ENCODE assay signal across 8 cellular contexts in genomic region chr7:5701085-5701914, GRCh38.
DNase-seq lines count a peak whose midpoint lies in the region; ATAC-seq and TF ChIP-seq lines count a peak whose summit lies in the region.

No MANE protein-coding gene starts in this region.

- ATAC-seq in sciatic nerve (no peak), PC-3 (no peak)

- POLR2A ChIA-PET in PC-3 (lab: Charles Lee; ENCODE audit: unreplicated experiment) = no interaction called here

- no peaks in the 10 kb centered on the region for H3K27me3 ChIP-seq in BLaER1 treated with 17β-estradiol and CSF1 and Interleukin-3, amounts not matched to agents 10 nM and 100 nM
- H3K27me3 ChIP-seq in neural cell (ENCODE audit: insufficient read depth, low read depth, low read length) (no peaks in the 10 kb centered on the region), PC-3 (ENCODE audit: low read length) (no peaks in the 10 kb centered on the region)

- peak overlapping the region in 1 of 11 experiments; percentile 37; a peak in 1 of 22 replicates for H3K9ac ChIP-seq in BLaER1 treated with 17β-estradiol and CSF1 and Interleukin-3, amounts not matched to agents 10 nM and 100 nM
- H3K9ac ChIP-seq in neural cell (ENCODE audit: low read length) = peak overlapping the region; percentile 65
- H3K9ac ChIP-seq in PC-3 (ENCODE audit: low read length) = no peak overlapping the region

- H3K27me3 Mint-ChIP-seq in activated naive CD8-positive, alpha-beta T cell = no peaks in the 10 kb centered on the region

- no TSS peak for BruUV-seq in PC-3 (replicated peaks; lab: Mats Ljungman, UMichigan)

- H3K4me2 ChIP-seq in BLaER1 treated with 17β-estradiol and CSF1 and Interleukin-3, amounts not matched to agents 10 nM and 100 nM = peak overlapping the region; percentile 19 to 75 (median 51); a peak in 19 of 22 replicates
- H3K4me2 ChIP-seq in neural cell (ENCODE audit: low read length) = peak overlapping the region; percentile 36
- no peak overlapping the region for H3K4me2 ChIP-seq in PC-3 (ENCODE audit: low read length)

- H3K79me2 ChIP-seq in neural cell (replicated peaks; ENCODE audit: insufficient read depth, low read length) (no peaks in the 10 kb centered on the region), PC-3 (ENCODE audit: low read length) (no peaks in the 10 kb centered on the region)

- peaks cover 6% of the 10 kb centered on the region for H3K36me3 Mint-ChIP-seq in activated naive CD8-positive, alpha-beta T cell

- intact Hi-C loops in sciatic nerve (cut with DNase I) = loop anchor here (10.0 kb wide), 1 partner anchor 206 kb away; no protein-coding TSS in a partner anchor
- intact Hi-C loops in PC-3 (cut with micrococcal nuclease) = no loop called here

- peak overlapping the region; percentile 91 for H3K27ac Mint-ChIP-seq in activated naive CD8-positive, alpha-beta T cell

- peaks cover 30 to 85% (median 56%) of the 10 kb centered on the region in 11 experiments; a peak in 21 of 22 replicates for H3K36me3 ChIP-seq in BLaER1 treated with 17β-estradiol and CSF1 and Interleukin-3, amounts not matched to agents 10 nM and 100 nM
- H3K36me3 ChIP-seq in neural cell (ENCODE audit: insufficient read depth, low read length) (no peaks in the 10 kb centered on the region), PC-3 (ENCODE audit: low read depth, low read length) (peaks cover 21% of the 10 kb centered on the region; the same call in 1 of the 2 replicates)

- CTCF ChIA-PET in PC-3 (lab: Charles Lee) = no interaction called here

- DNase-seq in M059J (ENCODE audit: low read depth) = peak; percentile 66
- DNase-seq in sciatic nerve (ENCODE audit: low spot score) = no peak
- no peak for DNase-seq in PC-3
- DNase-seq in NCI-H2227 treated with DMSO at 0.1 percent for 48 hours (lab: John Stamatoyannopoulos, UW) = no peak
- DNase-seq in G401 (ENCODE audit: low spot score) = no peak

- H2AFZ ChIP-seq in neural cell (ENCODE audit: low read depth, low read length) = no peak overlapping the region
- H2AFZ ChIP-seq in PC-3 (ENCODE audit: low read length) = no peak overlapping the region

- no peak overlapping the region; a peak in 1 of 20 replicates for H3K4me3 ChIP-seq in BLaER1 treated with 17β-estradiol and CSF1 and Interleukin-3, amounts not matched to agents 10 nM and 100 nM
- peak overlapping the region; percentile 54 for H3K4me3 ChIP-seq in neural cell (ENCODE audit: low read length)
- H3K4me3 ChIP-seq in PC-3 (ENCODE audit: low read length) = no peak overlapping the region

- TF ChIP-seq EP300 in neural cell (conservative IDR thresholded peaks at IDR 0.05; ENCODE audit: poor library complexity, severe bottlenecking) = no peak

- in situ Hi-C loops in G401 (cut with HindIII; ENCODE audit: low sequenced_read_pairs) = no loop called here

- peaks cover 0 to 93% (median 5%) of the 10 kb centered on the region in 11 experiments; a peak in 11 of 22 replicates for H4K20me1 ChIP-seq in BLaER1 treated with 17β-estradiol and CSF1 and Interleukin-3, amounts not matched to agents 10 nM and 100 nM
- H4K20me1 ChIP-seq in neural cell (ENCODE audit: insufficient read depth) = no peaks in the 10 kb centered on the region
- no peaks in the 10 kb centered on the region for H4K20me1 ChIP-seq in PC-3 (ENCODE audit: low read length)

- no peak for TF ChIP-seq CTCF in neural cell (IDR thresholded peaks at IDR 0.05; ENCODE audit: poor library complexity, severe bottlenecking)
- TF ChIP-seq CTCF in PC-3 (conservative IDR thresholded peaks at IDR 0.05; ENCODE audit: low read depth, low read length) = no peak

- H3K9me2 ChIP-seq in neural cell (ENCODE audit: insufficient read depth, low read length) (no peaks in the 10 kb centered on the region), PC-3 (replicated peaks; ENCODE audit: low read length) (no peaks in the 10 kb centered on the region)

- no peak for TF ChIP-seq RAD21 in neural cell (conservative IDR thresholded peaks at IDR 0.05)

- peak overlapping the region; percentile 50 for H3K4me3 Mint-ChIP-seq in activated naive CD8-positive, alpha-beta T cell

- H3K4me1 Mint-ChIP-seq in activated naive CD8-positive, alpha-beta T cell (ENCODE audit: low read depth) = peaks cover 86% of the 10 kb centered on the region

- H3K4me1 ChIP-seq in BLaER1 treated with 17β-estradiol and CSF1 and Interleukin-3, amounts not matched to agents 10 nM and 100 nM = peaks cover 42 to 74% (median 55%) of the 10 kb centered on the region in 10 experiments
- peaks cover 17% of the 10 kb centered on the region for H3K4me1 ChIP-seq in PC-3 (ENCODE audit: insufficient read depth, low read length)

- H3K27ac ChIP-seq in BLaER1 treated with 17β-estradiol and CSF1 and Interleukin-3, amounts not matched to agents 10 nM and 100 nM = no peak overlapping the region
- H3K27ac ChIP-seq in neural cell (ENCODE audit: low read length) (peak overlapping the region; percentile 89), PC-3 (ENCODE audit: low read length) (no peak overlapping the region)

- no peaks in the 10 kb centered on the region for H3K9me3 Mint-ChIP-seq in activated naive CD8-positive, alpha-beta T cell (ENCODE audit: low read depth)

- H3K9me3 ChIP-seq in BLaER1 treated with 17β-estradiol and CSF1 and Interleukin-3, amounts not matched to agents 10 nM and 100 nM (replicated peaks in 1 of 11) = no peaks in the 10 kb centered on the region
- H3K9me3 ChIP-seq in neural cell (ENCODE audit: low read length) = no peaks in the 10 kb centered on the region
- no peaks in the 10 kb centered on the region for H3K9me3 ChIP-seq in PC-3 (ENCODE audit: low read length)

- H3F3A ChIP-seq in neural cell (ENCODE audit: insufficient read depth, low read length, poor library complexity, severe bottlenecking) (no peaks in the 10 kb centered on the region), PC-3 (ENCODE audit: low read length, unreplicated experiment) (no peaks in the 10 kb centered on the region)

TF ChIP-seq in neural cell, 6 proteins besides CTCF, POLR2A, EP300 and RAD21:
- TF ChIP-seq MXI1 (conservative IDR thresholded peaks at IDR 0.05; ENCODE audit: poor library complexity, severe bottlenecking) (no peak), EZH2 (IDR thresholded peaks at IDR 0.05; ENCODE audit: borderline replicate concordance, insufficient read depth, low read length, poor library complexity, severe bottlenecking) (no peak), TAF1 (IDR thresholded peaks at IDR 0.05; ENCODE audit: low read depth) (no peak), SMC3 (conservative IDR thresholded peaks at IDR 0.05; ENCODE audit: poor library complexity) (no peak), POLR2AphosphoS5 (IDR thresholded peaks at IDR 0.05) (no peak)
- TF ChIP-seq, protein P1, sequence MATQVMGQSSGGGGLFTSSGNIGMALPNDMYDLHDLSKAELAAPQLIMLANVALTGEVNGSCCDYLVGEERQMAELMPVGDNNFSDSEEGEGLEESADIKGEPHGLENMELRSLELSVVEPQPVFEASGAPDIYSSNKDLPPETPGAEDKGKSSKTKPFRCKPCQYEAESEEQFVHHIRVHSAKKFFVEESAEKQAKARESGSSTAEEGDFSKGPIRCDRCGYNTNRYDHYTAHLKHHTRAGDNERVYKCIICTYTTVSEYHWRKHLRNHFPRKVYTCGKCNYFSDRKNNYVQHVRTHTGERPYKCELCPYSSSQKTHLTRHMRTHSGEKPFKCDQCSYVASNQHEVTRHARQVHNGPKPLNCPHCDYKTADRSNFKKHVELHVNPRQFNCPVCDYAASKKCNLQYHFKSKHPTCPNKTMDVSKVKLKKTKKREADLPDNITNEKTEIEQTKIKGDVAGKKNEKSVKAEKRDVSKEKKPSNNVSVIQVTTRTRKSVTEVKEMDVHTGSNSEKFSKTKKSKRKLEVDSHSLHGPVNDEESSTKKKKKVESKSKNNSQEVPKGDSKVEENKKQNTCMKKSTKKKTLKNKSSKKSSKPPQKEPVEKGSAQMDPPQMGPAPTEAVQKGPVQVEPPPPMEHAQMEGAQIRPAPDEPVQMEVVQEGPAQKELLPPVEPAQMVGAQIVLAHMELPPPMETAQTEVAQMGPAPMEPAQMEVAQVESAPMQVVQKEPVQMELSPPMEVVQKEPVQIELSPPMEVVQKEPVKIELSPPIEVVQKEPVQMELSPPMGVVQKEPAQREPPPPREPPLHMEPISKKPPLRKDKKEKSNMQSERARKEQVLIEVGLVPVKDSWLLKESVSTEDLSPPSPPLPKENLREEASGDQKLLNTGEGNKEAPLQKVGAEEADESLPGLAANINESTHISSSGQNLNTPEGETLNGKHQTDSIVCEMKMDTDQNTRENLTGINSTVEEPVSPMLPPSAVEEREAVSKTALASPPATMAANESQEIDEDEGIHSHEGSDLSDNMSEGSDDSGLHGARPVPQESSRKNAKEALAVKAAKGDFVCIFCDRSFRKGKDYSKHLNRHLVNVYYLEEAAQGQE (IDR thresholded peaks at IDR 0.05; ENCODE audit: borderline replicate concordance) = no peak
